8 cellular contexts compared by ENCODE assay signal in genomic region chr20:24930724-24931688, GRCh38. TPM values are rescaled to one million over a fixed set of nuclear protein-coding genes. Genes with fewer than 3 reads are reported as not detected.
DNase-seq lines count a peak whose midpoint lies in the region; ATAC-seq and TF ChIP-seq lines count a peak whose summit lies in the region.
"Not testable (repeated sequence)": the region's sequence is repeated elsewhere in the genome, so short reads cannot be mapped to it uniquely, and the experiment has no call there.

No MANE protein-coding gene starts in this region.

- TSS peak; percentile 90 for BruUV-seq in HCT116 (replicated peaks; lab: Mats Ljungman, UMichigan)

- not testable (repeated sequence) for H3K36me3 Mint-ChIP-seq in CD8-positive, alpha-beta memory T cell; activated T-cell treated with anti-CD3 and anti-CD28 coated beads, Interleukin-2, amount 50 U/mL, for 72 hours (ENCODE audit: insufficient read depth in 2 of 2); naive thymus-derived CD8-positive, alpha-beta T cell

- TF ChIP-seq CTCF in HCT116 (IDR thresholded peaks at IDR 0.05 in 2 of 3, conservative IDR thresholded peaks at IDR 0.05 in 1 of 3; ENCODE audit: borderline replicate concordance in 1 of 3, insufficient read depth in 1 of 3, low read depth in 2 of 3, low read length in 2 of 3) (peak; percentile 29 to 66 (median 54); a peak in 5 of 6 replicates), colonic mucosa (IDR thresholded peaks at IDR 0.05) (peak; percentile 65), heart right ventricle (IDR thresholded peaks at IDR 0.05) (peak in 8 of 9 donors; percentile 9 to 56 (median 35)), thyroid gland (IDR thresholded peaks at IDR 0.05) (peak; percentile 20 to 76 (median 49))

- peak overlapping the region; percentile 40 for H3K9ac ChIP-seq in HCT116 (ENCODE audit: low read length)
- H3K9ac ChIP-seq in colonic mucosa (ENCODE audit: low read depth in 2 of 2, low read length in 2 of 2), result peak overlapping the region; percentile 57 to 70

- peak overlapping the region; percentile 75 for H3K4me2 ChIP-seq in HCT116 (ENCODE audit: low read length)

- TF ChIP-seq POLR2A in HCT116 (IDR thresholded peaks at IDR 0.05; ENCODE audit: borderline replicate concordance, extremely low read depth, insufficient read depth, insufficient read length); thyroid gland (IDR thresholded peaks at IDR 0.05): not testable (repeated sequence)

- not testable (repeated sequence) for H3K9me2 ChIP-seq in HCT116 (ENCODE audit: insufficient read depth)

- POLR2A ChIA-PET in CD8-positive, alpha-beta memory T cell (lab: Charles Lee), result interaction anchor here (1.2 to 1.9 kb wide), 3 partner anchors 18 to 26 kb away, joined by 3 to 13 read pairs (median 6); partner anchors contain the start of gene CST7
- POLR2A ChIA-PET in HCT116 (lab: Charles Lee), result not testable (repeated sequence)
- POLR2A ChIA-PET in naive thymus-derived CD8-positive, alpha-beta T cell (lab: Charles Lee), result interaction anchor here (1.5 kb wide), 1 partner anchor 18 kb away, joined by 3 read pairs; the partner anchor contains the start of gene CST7

- not testable (repeated sequence) for H3K9me3 ChIP-seq in CD8-positive, alpha-beta memory T cell (ENCODE audit: low read length); HCT116 (ENCODE audit: control insufficient read depth in 1 of 2, insufficient read depth in 1 of 2, low read depth in 1 of 2, low read length in 2 of 2); colonic mucosa; thyroid gland
- peaks cover 0 to 11% (median 0%) of the 10 kb centered on the region in 11 donors for H3K9me3 ChIP-seq in heart right ventricle

- H3K9me3 Mint-ChIP-seq in CD8-positive, alpha-beta memory T cell; activated T-cell treated with anti-CD3 and anti-CD28 coated beads, Interleukin-2, amount 50 U/mL, for 72 hours; naive thymus-derived CD8-positive, alpha-beta T cell: not testable (repeated sequence)

- peak overlapping the region; percentile 68 to 95 (median 94) for H3K27ac Mint-ChIP-seq in CD8-positive, alpha-beta memory T cell
- peak overlapping the region; percentile 94 for H3K27ac Mint-ChIP-seq in activated T-cell treated with anti-CD3 and anti-CD28 coated beads, Interleukin-2, amount 50 U/mL, for 72 hours
- peak overlapping the region in 9 of 10 donors; percentile 43 to 87 (median 57) for H3K27ac Mint-ChIP-seq in naive thymus-derived CD8-positive, alpha-beta T cell

- CTCF ChIA-PET in CD8-positive, alpha-beta memory T cell (lab: Charles Lee), result interaction anchor here (0.7 to 4.4 kb wide), 16 partner anchors 11 to 159 kb away, joined by 3 to 50 read pairs (median 6); partner anchors contain the start of genes APMAP and CST7
- CTCF ChIA-PET in HCT116 (lab: Charles Lee), result interaction anchor here (1.0 to 1.6 kb wide), 4 partner anchors 31 to 1041 kb away, joined by 3 to 4 read pairs (median 4); no protein-coding TSS in a partner anchor

- H3K4me3 ChIP-seq in CD8-positive, alpha-beta memory T cell (ENCODE audit: low read length); heart right ventricle: not testable (repeated sequence)
- H3K4me3 ChIP-seq in HCT116 (replicated peaks in 1 of 2; ENCODE audit: low read depth in 1 of 2, low read length in 2 of 2) (peak overlapping the region; percentile 25 to 54), colonic mucosa (peak overlapping the region; percentile 22), thyroid gland (replicated peaks in 1 of 3) (peak overlapping the region in 2 of 3 donors; percentile 12 to 34)

- H3K4me1 ChIP-seq in CD8-positive, alpha-beta memory T cell (ENCODE audit: insufficient read depth, low read length), result peaks cover 30% of the 10 kb centered on the region
- H3K4me1 ChIP-seq in HCT116 (ENCODE audit: control insufficient read depth in 1 of 2, insufficient read depth in 2 of 2, low read length in 2 of 2), result peaks cover 9 to 22% of the 10 kb centered on the region in 2 experiments
- H3K4me1 ChIP-seq in colonic mucosa, result not testable (repeated sequence)
- peaks cover 0 to 21% (median 0%) of the 10 kb centered on the region in 9 donors for H3K4me1 ChIP-seq in heart right ventricle
- H3K4me1 ChIP-seq in thyroid gland, result peaks cover 34 to 36% of the 10 kb centered on the region in 2 donors

- peaks cover 35 to 40% (median 37%) of the 10 kb centered on the region in 3 donors for H3K4me1 Mint-ChIP-seq in CD8-positive, alpha-beta memory T cell
- peaks cover 37% of the 10 kb centered on the region for H3K4me1 Mint-ChIP-seq in activated T-cell treated with anti-CD3 and anti-CD28 coated beads, Interleukin-2, amount 50 U/mL, for 72 hours (ENCODE audit: low read depth)
- peaks cover 11 to 33% (median 27%) of the 10 kb centered on the region in 4 donors for H3K4me1 Mint-ChIP-seq in naive thymus-derived CD8-positive, alpha-beta T cell

- H2AFZ ChIP-seq in HCT116 (ENCODE audit: low read depth, low read length, poor library complexity, severe bottlenecking), result peak overlapping the region; percentile 77

- H3K27me3 ChIP-seq in CD8-positive, alpha-beta memory T cell (ENCODE audit: insufficient read depth, low read length, poor library complexity, severe bottlenecking); HCT116 (ENCODE audit: insufficient read depth, low read length); colonic mucosa; heart right ventricle; thyroid gland: not testable (repeated sequence)

- H3K27me3 Mint-ChIP-seq in CD8-positive, alpha-beta memory T cell; activated T-cell treated with anti-CD3 and anti-CD28 coated beads, Interleukin-2, amount 50 U/mL, for 72 hours (ENCODE audit: low read depth); naive thymus-derived CD8-positive, alpha-beta T cell: not testable (repeated sequence)

- not testable (repeated sequence) for H4K20me1 ChIP-seq in HCT116 (ENCODE audit: insufficient read depth)

- 69 to 71% methylated on average over 15 of the region's 15 CpGs for WGBS in heart right ventricle, 2 donors
- WGBS in thyroid gland, 2 donors, result 47 to 49% methylated on average over 14 to 15 of the region's 15 CpGs

- not testable (repeated sequence) for DNase-seq in CD8-positive, alpha-beta memory T cell; HCT116 (ENCODE audit: low read depth, low spot score); activated T-cell treated with anti-CD3 and anti-CD28 coated beads, Interleukin-2, amount 50 U/mL, for 72 hours; heart right ventricle; naive thymus-derived CD8-positive, alpha-beta T cell; thyroid gland
- DNase-seq in NCI-H774 (lab: John Stamatoyannopoulos, UW) (peak; percentile 6), colonic mucosa (peak; percentile 16)

- peak; percentile 36; the same call in 1 of the 2 replicates for TF ChIP-seq RAD21 in HCT116 (IDR thresholded peaks at IDR 0.05; ENCODE audit: low read depth)

- peak overlapping the region; percentile 40 for H3K27ac ChIP-seq in CD8-positive, alpha-beta memory T cell (ENCODE audit: low read depth, low read length)
- not testable (repeated sequence) for H3K27ac ChIP-seq in HCT116 (ENCODE audit: low read depth, low read length)
- H3K27ac ChIP-seq in colonic mucosa, result peak overlapping the region; percentile 54
- peak overlapping the region in 1 of 10 donors; percentile 57 for H3K27ac ChIP-seq in heart right ventricle
- H3K27ac ChIP-seq in thyroid gland, result peak overlapping the region; percentile 86 to 94 (median 94)

- not testable (repeated sequence) for H3K36me3 ChIP-seq in CD8-positive, alpha-beta memory T cell (ENCODE audit: insufficient read depth, low read length); HCT116 (ENCODE audit: control insufficient read depth in 1 of 2, insufficient read depth in 2 of 2, low read length in 2 of 2); colonic mucosa; heart right ventricle; thyroid gland

- H3K4me3 Mint-ChIP-seq in CD8-positive, alpha-beta memory T cell, result peak overlapping the region in 6 of 7 donors; percentile 47 to 76 (median 69)
- peak overlapping the region; percentile 17 to 74 for H3K4me3 Mint-ChIP-seq in activated T-cell treated with anti-CD3 and anti-CD28 coated beads, Interleukin-2, amount 50 U/mL, for 72 hours
- peak overlapping the region in 8 of 10 donors; percentile 6 to 61 (median 46) for H3K4me3 Mint-ChIP-seq in naive thymus-derived CD8-positive, alpha-beta T cell

- intact Hi-C loops in HCT116 (cut with micrococcal nuclease); colonic mucosa (cut with DNase I); heart right ventricle (cut with DNase I): not testable (repeated sequence)
- intact Hi-C loops in thyroid gland (cut with DNase I), result loop anchor here (10.0 kb wide), 1 partner anchor 54 kb away; no protein-coding TSS in a partner anchor

- H3K79me2 ChIP-seq in HCT116 (ENCODE audit: insufficient read depth, low read length), result not testable (repeated sequence)

- ATAC-seq in HCT116, result 0 out of 2 replicates have a peak, but pooled peaks have one; percentile 30
- not testable (repeated sequence) for ATAC-seq in activated T-cell treated with anti-CD3 and anti-CD28 coated beads, Interleukin-2, amount 50 U/mL, for 72 hours (replicated peaks in 1 of 2); heart right ventricle; naive thymus-derived CD8-positive, alpha-beta T cell

- RAD21 ChIA-PET in HCT116 (lab: Charles Lee; ENCODE audit: low non-redundant PET in 1 of 2, low total read pairs in 2 of 2, uncharacterized antibody in 2 of 2, unreplicated experiment in 2 of 2), result not testable (repeated sequence)

RNA-seq across cellular contexts. Expression of gene CST7, which starts 18.1 kb away (rescaled TPM):
- 100 to 1,000 TPM; 124 to 131 TPM for total RNA-seq in CD8-positive, alpha-beta memory T cell
- 889 TPM for polyA plus RNA-seq in CD8-positive, alpha-beta memory T cell
- total RNA-seq in HCT116 (2021; ENCODE audit: unreplicated experiment), result not detected
- not detected in 2 replicates for polyA plus RNA-seq in HCT116 (2012)
- total RNA-seq in activated T-cell treated with anti-CD3 and anti-CD28 coated beads, Interleukin-2, amount 50 U/mL, for 72 hours, result 100 to 1,000 TPM; 136 to 174 TPM
- 1 to 10 TPM in 1 of 2 donors, under 1 TPM in 1; 0.47 to 1.1 TPM for total RNA-seq in colonic mucosa
- total RNA-seq in heart right ventricle, result 1 to 10 TPM in 4 of 10 donors, under 1 TPM in 4, not detected in 2; 0.28 to 10.0 (median 1.0) TPM
- polyA plus RNA-seq in heart right ventricle, result 1 to 10 TPM; 1.2 to 1.5 TPM
- 1 to 10 TPM; 5.5 to 6.6 TPM for total RNA-seq in naive thymus-derived CD8-positive, alpha-beta T cell
- polyA plus RNA-seq in naive thymus-derived CD8-positive, alpha-beta T cell, result 100 to 1,000 TPM in 1 of 3 donors, 10 to 100 TPM in 2; 13.3 to 581 (median 21.3) TPM
- 1 to 10 TPM; 1.3 to 3.6 (median 2.5) TPM for total RNA-seq in thyroid gland

Comparison
In these comparisons a context has a peak if more than half of its experiments do, and no peak if none do; other contexts are left out.
1. RNA of gene CST7, which starts 18.1 kb away (total RNA-seq): 136 to 174 TPM in activated T-cell treated with anti-CD3 and anti-CD28 coated beads, Interleukin-2, amount 50 U/mL, for 72 hours and 124 to 131 TPM in CD8-positive, alpha-beta memory T cell; 5.5 to 6.6 TPM in naive thymus-derived CD8-positive, alpha-beta T cell, 1.3 to 3.6 TPM in thyroid gland, 0.47 to 1.1 TPM in colonic mucosa, 0.28 to 10.0 TPM in heart right ventricle and not detected in HCT116 (single experiment); every median in the first group is over 10 times any median in the second.
2. Peak in every context shown above with its lines, with median percentiles within 50 percentile points of each other: H3K27ac Mint-ChIP-seq, H3K4me3 Mint-ChIP-seq and CTCF ChIP-seq.